Comparison of ENCODE assay signal across 18 cellular contexts in the genomic region with DNA sequence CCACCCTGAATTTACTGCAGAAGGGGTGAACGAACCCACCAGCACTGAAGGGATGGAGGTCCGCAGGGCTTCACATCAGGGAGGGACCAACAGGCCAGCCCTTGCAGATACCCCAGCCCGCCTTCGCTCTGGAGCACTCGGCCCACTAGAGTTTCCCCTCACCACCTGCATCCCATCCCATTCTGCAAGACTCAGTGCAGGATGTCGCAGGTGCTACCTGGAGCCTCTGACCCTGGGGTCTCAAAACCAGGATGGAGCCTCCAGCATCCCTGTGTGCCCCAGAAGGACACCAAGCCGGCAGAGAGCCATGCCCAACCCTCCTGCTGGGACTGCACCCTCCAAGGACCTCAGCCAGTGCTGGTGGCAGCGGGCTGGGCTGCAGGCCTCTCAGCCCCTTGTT. TPM values are rescaled to one million over a fixed set of nuclear protein-coding genes. Genes with fewer than 3 reads are reported as not detected.
"Had no signal": no experiment of that assay in that cellular context is flagged by ENCODE, and none has a peak within 500 bp of the region (broad histone marks: within the 10 kb centered on the region; RNA-seq: fewer than 3 reads in every experiment).

No MANE protein-coding gene starts in this region.

- H2AFZ ChIP-seq: parathyroid adenoma had no signal

- H3K9me3 ChIP-seq: esophagus squamous epithelium, gastrocnemius medialis, sigmoid colon, thyroid gland had no signal

- H3K9me3 Mint-ChIP-seq: activated CD4-positive, alpha-beta T cell treated with anti-CD3 and anti-CD28 coated beads, Interleukin-2, amount 10 ng/mL, durations not matched to agents 7 days and 5 days; activated CD8-positive, alpha-beta T cell treated with anti-CD3 and anti-CD28 coated beads for 36 hours; activated naive CD4-positive, alpha-beta T cell treated with anti-CD3 and anti-CD28 coated beads, Interleukin-2, amount 50 U/mL, for 24 hours had no signal

- H3K9ac ChIP-seq: parathyroid adenoma had no signal

- H3K27me3 ChIP-seq: thyroid gland had no signal

- H3K36me3 Mint-ChIP-seq: activated CD8-positive, alpha-beta memory T cell treated with anti-CD3 and anti-CD28 coated beads, Interleukin-2, amount 10 ng/mL, durations not matched to agents 7 days and 5 days; activated naive CD4-positive, alpha-beta T cell treated with anti-CD3 and anti-CD28 coated beads, Interleukin-2, amount 50 U/mL, for 24 hours; naive thymus-derived CD4-positive, alpha-beta T cell had no signal

- H3K27ac ChIP-seq: gastrocnemius medialis, parathyroid adenoma, sigmoid colon, thyroid gland, WERI-Rb-1 had no signal

- H3K4me1 ChIP-seq: gastrocnemius medialis, parathyroid adenoma, sigmoid colon had no signal

- H3K27me3 Mint-ChIP-seq: activated CD4-positive, alpha-beta T cell treated with anti-CD3 and anti-CD28 coated beads, Interleukin-2, amount 10 ng/mL, durations not matched to agents 7 days and 5 days had no signal

- H3K4me3 Mint-ChIP-seq: activated CD4-positive, alpha-beta T cell treated with anti-CD3 and anti-CD28 coated beads, Interleukin-2, amount 10 ng/mL, durations not matched to agents 7 days and 5 days; activated CD8-positive, alpha-beta memory T cell treated with anti-CD3 and anti-CD28 coated beads, Interleukin-2, amount 10 ng/mL, durations not matched to agents 7 days and 5 days; activated CD8-positive, alpha-beta T cell treated with anti-CD3 and anti-CD28 coated beads for 36 hours; activated naive CD4-positive, alpha-beta T cell treated with anti-CD3 and anti-CD28 coated beads, Interleukin-2, amount 50 U/mL, for 24 hours; naive thymus-derived CD4-positive, alpha-beta T cell had no signal

- H3K4me3 ChIP-seq: esophagus squamous epithelium, gastrocnemius medialis, sigmoid colon, thyroid gland had no signal

- H3K27ac Mint-ChIP-seq: activated CD4-positive, alpha-beta T cell treated with anti-CD3 and anti-CD28 coated beads, Interleukin-2, amount 10 ng/mL, durations not matched to agents 7 days and 5 days; activated CD8-positive, alpha-beta memory T cell treated with anti-CD3 and anti-CD28 coated beads, Interleukin-2, amount 10 ng/mL, durations not matched to agents 7 days and 5 days; activated CD8-positive, alpha-beta T cell treated with anti-CD3 and anti-CD28 coated beads for 36 hours; activated naive CD4-positive, alpha-beta T cell treated with anti-CD3 and anti-CD28 coated beads, Interleukin-2, amount 50 U/mL, for 24 hours; naive thymus-derived CD4-positive, alpha-beta T cell had no signal

- H3K4me1 Mint-ChIP-seq: activated CD4-positive, alpha-beta T cell treated with anti-CD3 and anti-CD28 coated beads, Interleukin-2, amount 10 ng/mL, durations not matched to agents 7 days and 5 days; activated CD8-positive, alpha-beta memory T cell treated with anti-CD3 and anti-CD28 coated beads, Interleukin-2, amount 10 ng/mL, durations not matched to agents 7 days and 5 days; activated naive CD4-positive, alpha-beta T cell treated with anti-CD3 and anti-CD28 coated beads, Interleukin-2, amount 50 U/mL, for 24 hours; naive thymus-derived CD4-positive, alpha-beta T cell had no signal

- DNase-seq: activated CD4-positive, alpha-beta T cell treated with anti-CD3 and anti-CD28 coated beads, Interleukin-2, amount 10 ng/mL, durations not matched to agents 7 days and 5 days; activated CD4-positive, CD25-positive, alpha-beta regulatory T cell treated with anti-CD3 and anti-CD28 coated beads, Interleukin-2, amount 50 U/mL, for 72 hours; activated CD8-positive, alpha-beta memory T cell treated with anti-CD3 and anti-CD28 coated beads, Interleukin-2, amount 10 ng/mL, durations not matched to agents 7 days and 5 days; activated CD8-positive, alpha-beta T cell treated with anti-CD3 and anti-CD28 coated beads for 36 hours; activated gamma-delta T cell treated with Interleukin-2 at 50 U/mL for 16 hours; central memory CD4-positive, alpha-beta T cell; esophagus squamous epithelium; gastrocnemius medialis; mesendoderm; naive thymus-derived CD4-positive, alpha-beta T cell; sigmoid colon; stimulated activated CD4-positive, alpha-beta T cell treated with anti-CD3 and anti-CD28 coated beads, Interleukin-4, amount 100 ng/mL, for 24 hours; stimulated activated naive CD4-positive, alpha-beta T cell treated with Interleukin-2 at 50 U/mL for 16 hours; T-helper 1 cell; thyroid gland; WERI-Rb-1 had no signal

- H3K36me3 ChIP-seq: esophagus squamous epithelium, gastrocnemius medialis, sigmoid colon, thyroid gland, WERI-Rb-1 had no signal

- ATAC-seq: activated CD8-positive, alpha-beta memory T cell treated with anti-CD3 and anti-CD28 coated beads, Interleukin-2, amount 10 ng/mL, durations not matched to agents 7 days and 5 days; activated CD8-positive, alpha-beta T cell treated with anti-CD3 and anti-CD28 coated beads for 36 hours; gastrocnemius medialis; naive thymus-derived CD4-positive, alpha-beta T cell had no signal

RNA-seq across cellular contexts. Expression of gene ADRA2C, which starts 57.6 kb away (rescaled TPM):
- total RNA-seq: activated CD4-positive, alpha-beta T cell treated with anti-CD3 and anti-CD28 coated beads, Interleukin-2, amount 10 ng/mL, durations not matched to agents 7 days and 5 days; activated CD8-positive, alpha-beta memory T cell treated with anti-CD3 and anti-CD28 coated beads, Interleukin-2, amount 10 ng/mL, durations not matched to agents 7 days and 5 days; naive thymus-derived CD4-positive, alpha-beta T cell had no signal
- polyA plus RNA-seq: naive thymus-derived CD4-positive, alpha-beta T cell had no signal
